Comparison of ENCODE assay signal across 1 cellular context in genomic region chr10:102453502-102453901, GRCh38.
TF ChIP-seq lines count a peak whose summit lies in the region.

No MANE protein-coding gene starts in this region.

TF ChIP-seq in HCT116, 20 proteins besides CTCF, POLR2A, EP300 and RAD21:
- TF ChIP-seq POLR2AphosphoS5 (IDR thresholded peaks at IDR 0.05; ENCODE audit: low read depth, low read length): peak; percentile 3; the same call in 1 of the 2 replicates
- no peak for TF ChIP-seq ATF3 (IDR thresholded peaks at IDR 0.05)
